Comparison of ENCODE assay signal across 10 cellular contexts in genomic region chr1:36136535-36136934, GRCh38. TPM values are rescaled to one million over a fixed set of nuclear protein-coding genes. Genes with fewer than 3 reads are reported as not detected.
DNase-seq lines count a peak whose midpoint lies in the region; FAIRE-seq and TF ChIP-seq lines count a peak whose summit lies in the region.
"Had no signal": no experiment of that assay in that cellular context is flagged by ENCODE, and none has a peak within 500 bp of the region (broad histone marks: within the 10 kb centered on the region; RNA-seq: fewer than 3 reads in every experiment).

No MANE protein-coding gene starts in this region.

- H3K4me1 Mint-ChIP-seq in Calu3 (ENCODE audit: low read depth, unreplicated experiment), result peaks cover 38% of the 10 kb centered on the region

- no peaks in the 10 kb centered on the region for H3K9me3 ChIP-seq in SK-N-MC (ENCODE audit: low read depth, low read length)

- H3K4me3 ChIP-seq in SK-N-MC, result no peak overlapping the region
- no peak overlapping the region for H3K4me3 ChIP-seq in rectal smooth muscle tissue (ENCODE audit: low read length)

- peaks cover 28% of the 10 kb centered on the region for H3K4me1 ChIP-seq in rectal smooth muscle tissue (ENCODE audit: control insufficient read depth, insufficient read depth, low read length)
- H3K4me1 ChIP-seq: parathyroid adenoma had no signal

- intact Hi-C loops in Calu3 (cut with micrococcal nuclease; ENCODE audit: unreplicated experiment), result no loop called here

- H3K27ac ChIP-seq in SK-N-MC (peak overlapping the region; percentile 86; the same call in 1 of the 2 replicates), rectal smooth muscle tissue (ENCODE audit: low read depth, low read length) (peak overlapping the region; percentile 84)
- H3K27ac ChIP-seq: parathyroid adenoma had no signal

- TF ChIP-seq CTCF in Calu3 (IDR thresholded peaks at IDR 0.05; ENCODE audit: unreplicated experiment) (no peak), D721Med (IDR thresholded peaks at IDR 0.05; ENCODE audit: insufficient read depth, missing control alignments) (no peak)

- H3K27me3 ChIP-seq in rectal smooth muscle tissue (ENCODE audit: control insufficient read depth, insufficient read depth, low read length), result no peaks in the 10 kb centered on the region

- peaks cover 41% of the 10 kb centered on the region for H3K36me3 Mint-ChIP-seq in Calu3 (ENCODE audit: insufficient read depth, unreplicated experiment)

- H3K36me3 ChIP-seq in SK-N-MC (ENCODE audit: insufficient read depth, low read length) (peaks cover 34% of the 10 kb centered on the region), rectal smooth muscle tissue (ENCODE audit: control insufficient read depth, insufficient read depth, low read length) (peaks cover 9% of the 10 kb centered on the region)

- CTCF ChIA-PET in Calu3 (lab: Charles Lee), result no interaction called here

- H3K9me3 Mint-ChIP-seq in Calu3 (ENCODE audit: low read depth, unreplicated experiment), result no peaks in the 10 kb centered on the region

- no TSS peak for BruUV-seq in Calu3 (replicated peaks; lab: Mats Ljungman, UMichigan)

- no peak for FAIRE-seq in D721Med (lab: Jason Lieb, UNC)

- no peaks in the 10 kb centered on the region for H3K27me3 Mint-ChIP-seq in Calu3 (ENCODE audit: unreplicated experiment)

- no peak for DNase-seq in Calu3
- no peak for DNase-seq in SK-N-MC (ENCODE audit: low read depth, low spot score)
- DNase-seq in fibroblast of gingiva (ENCODE audit: low read depth), result peak; percentile 81
- no peak for DNase-seq in NCI-H1930 (lab: John Stamatoyannopoulos, UW)
- no peak for DNase-seq in D721Med (ENCODE audit: insufficient read length, low spot score)
- DNase-seq in activated CD4-positive, alpha-beta T cell treated with anti-CD3 and anti-CD28 coated beads for 48 hours, result no peak
- DNase-seq in mucosa of gallbladder (ENCODE audit: low spot score), result no peak
- DNase-seq: DMS79 had no signal

- peak overlapping the region; percentile 63 for H3K27ac Mint-ChIP-seq in Calu3 (ENCODE audit: unreplicated experiment)

- H3K9ac ChIP-seq in SK-N-MC (ENCODE audit: insufficient read length), result no peak overlapping the region
- H3K9ac ChIP-seq in rectal smooth muscle tissue (ENCODE audit: low read length), result no peak overlapping the region
- H3K9ac ChIP-seq: parathyroid adenoma had no signal

- no peak overlapping the region for H3K4me3 Mint-ChIP-seq in Calu3 (ENCODE audit: low read depth, unreplicated experiment)

RNA-seq across cellular contexts. Expression of gene COL8A2, which starts 11.5 kb away (rescaled TPM):
- total RNA-seq in Calu3 (2022) (0.07 TPM in 1 of 2 replicates, not detected in the other), mucosa of gallbladder (10.8 TPM)

RNA-seq across cellular contexts. Expression of gene TRAPPC3, which starts 12.8 kb away (rescaled TPM):
- total RNA-seq in Calu3 (2022), result 70.3 and 71.5 TPM in 2 replicates
- total RNA-seq in mucosa of gallbladder, result 57.7 TPM

RNA-seq across cellular contexts. Expression of gene MAP7D1, which starts 19.4 kb away (rescaled TPM):
- total RNA-seq in Calu3 (2022), result 96.2 and 98.3 TPM in 2 replicates
- total RNA-seq in mucosa of gallbladder, result 123 TPM

RNA-seq across cellular contexts. Expression of gene ADPRS, which starts 47.8 kb away (rescaled TPM):
- total RNA-seq in Calu3 (2022) (26.5 and 32.8 TPM in 2 replicates), mucosa of gallbladder (28.9 TPM)

RNA-seq across cellular contexts. Expression of gene TEKT2, which starts 52.6 kb away (rescaled TPM):
- 0.31 TPM in 1 of 2 replicates, not detected in the other for total RNA-seq in Calu3 (2022)
- total RNA-seq in mucosa of gallbladder, result 0.75 TPM

Comparison
In these comparisons a context has a peak if more than half of its experiments do, and no peak if none do; other contexts are left out.
1. RNA of gene COL8A2, which starts 11.5 kb away (total RNA-seq): 10.8 TPM in mucosa of gallbladder (single experiment); 0.07 TPM in Calu3; every median in the first group is over 10 times any median in the second.